ENCODE assay signal across 1 cellular context in genomic region chr17:28334176-28334575, GRCh38.
TF ChIP-seq lines count a peak whose summit lies in the region.

No MANE protein-coding gene starts in this region.

TF ChIP-seq in H1, 55 proteins besides CTCF, POLR2A, EP300 and RAD21:
- TF ChIP-seq RNF2 (IDR thresholded peaks at IDR 0.05; ENCODE audit: borderline replicate concordance, low read depth, low read length, missing control alignments, poor library complexity, severe bottlenecking) (no peak), ASH2L (IDR thresholded peaks at IDR 0.05; ENCODE audit: low read length) (no peak), E2F6 (IDR thresholded peaks at IDR 0.05) (no peak), SUZ12 (IDR thresholded peaks at IDR 0.05; ENCODE audit: low read length) (no peak), EGR1 (IDR thresholded peaks at IDR 0.05; ENCODE audit: borderline replicate concordance, low read depth, low read length) (no peak), JUND (IDR thresholded peaks at IDR 0.05; ENCODE audit: low read length) (no peak), KDM5A (IDR thresholded peaks at IDR 0.05; ENCODE audit: low read length) (no peak), POU5F1 (IDR thresholded peaks at IDR 0.05; ENCODE audit: low read depth, low read length) (no peak), TAF7 (optimal IDR thresholded peaks at IDR 0.05; ENCODE audit: borderline replicate concordance, low read depth, low read length) (no peak), CTBP2 (IDR thresholded peaks at IDR 0.05; ENCODE audit: borderline replicate concordance, insufficient read depth, insufficient read length, low read length) (no peak), MAFK (IDR thresholded peaks at IDR 0.05; ENCODE audit: low read depth, low read length) (no peak), CEBPB (IDR thresholded peaks at IDR 0.05; ENCODE audit: low read depth, low read length) (no peak), EZH2 (IDR thresholded peaks at IDR 0.05; ENCODE audit: low read depth, low read length, severe bottlenecking) (no peak), BRCA1 (IDR thresholded peaks at IDR 0.05; ENCODE audit: low read depth, low read length) (no peak)
